In the genomic region with DNA sequence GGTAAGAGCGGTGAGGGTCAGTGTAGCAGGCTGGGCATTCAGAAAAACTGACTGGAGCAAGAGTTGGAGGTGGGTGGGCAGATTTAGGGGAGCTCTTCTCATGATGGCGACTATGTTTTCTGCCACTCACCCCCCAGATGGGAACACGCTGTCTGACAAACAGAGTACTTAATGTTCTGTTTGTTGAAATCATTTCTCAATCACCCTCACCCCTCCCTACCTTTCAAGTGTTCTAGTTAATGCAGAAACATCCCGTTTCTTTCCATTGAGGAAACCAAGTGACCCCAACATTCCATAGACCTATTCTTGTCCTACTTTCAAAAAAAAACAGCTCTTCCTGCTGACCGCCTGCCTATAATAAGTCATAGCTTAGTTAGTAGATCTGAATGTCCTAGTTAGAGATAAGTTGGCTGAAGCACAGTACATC, we compare ENCODE assay signal across 10 cellular contexts.
A peak's percentile ranks its signal among the peaks of the same experiment; 100 is the strongest.
DNase-seq lines count a peak whose midpoint lies in the region; ATAC-seq and TF ChIP-seq lines count a peak whose summit lies in the region.
"Had no signal": no experiment of that assay in that cellular context is flagged by ENCODE, and none has a peak within 500 bp of the region (broad histone marks: within the 10 kb centered on the region; RNA-seq: fewer than 3 reads in every experiment).

No MANE protein-coding gene starts in this region.

- H2AFZ ChIP-seq in fibroblast of lung (ENCODE audit: low read length), result no peak overlapping the region

- H3K79me2 ChIP-seq in fibroblast of lung (ENCODE audit: control insufficient read depth, insufficient read depth, low read length), result no peaks in the 10 kb centered on the region

- H3K27me3 Mint-ChIP-seq in activated naive CD4-positive, alpha-beta T cell treated with anti-CD3 and anti-CD28 coated beads, Interleukin-2, amount 50 U/mL, for 24 hours, result no peaks in the 10 kb centered on the region
- no peaks in the 10 kb centered on the region for H3K27me3 Mint-ChIP-seq in activated naive CD4-positive, alpha-beta T cell treated with anti-CD3 and anti-CD28 coated beads, Interleukin-2, amount 10 ng/mL, durations not matched to agents 7 days and 5 days
- no peaks in the 10 kb centered on the region for H3K27me3 Mint-ChIP-seq in natural killer cell treated with Interleukin-12 subunit alpha and Interleukin-12 subunit beta and Interleukin-15 and Interleukin-18, amount 100 ng/mL, for 72 hours
- H3K27me3 Mint-ChIP-seq in chondrocyte (ENCODE audit: low read depth), result no peaks in the 10 kb centered on the region

- no peaks in the 10 kb centered on the region for H3K9me3 ChIP-seq in fibroblast of lung (ENCODE audit: control insufficient read depth, insufficient read depth, low read depth, low read length)
- no peaks in the 10 kb centered on the region for H3K9me3 ChIP-seq in vagina

- H3K4me3 ChIP-seq in fibroblast of lung (replicated peaks in 1 of 4; ENCODE audit: control extremely low read depth in 1 of 4, insufficient read depth in 1 of 4, low read depth in 3 of 4, low read length in 4 of 4), result no peak overlapping the region
- no peak overlapping the region for H3K4me3 ChIP-seq in vagina

- no peak for DNase-seq in activated naive CD4-positive, alpha-beta T cell treated with anti-CD3 and anti-CD28 coated beads, Interleukin-2, amount 10 ng/mL, durations not matched to agents 7 days and 5 days
- DNase-seq in fibroblast of lung (ENCODE audit: low read depth in 2 of 2) (peak; percentile 48 to 56), vagina (ENCODE audit: extremely low spot score in 2 of 2) (no peak), chondrocyte (ENCODE audit: low spot score) (no peak), NCI-H2171 (lab: John Stamatoyannopoulos, UW) (no peak)
- no peak for DNase-seq in natural killer cell treated with Interleukin-12 subunit alpha and Interleukin-12 subunit beta and Interleukin-15 and Interleukin-18, amount 100 ng/mL, for 72 hours (ENCODE audit: low spot score)
- DNase-seq: central memory CD4-positive, alpha-beta T cell; NCI-H2081 treated with DMSO at 0.1 percent for 48 hours had no signal

- TF ChIP-seq CTCF in fibroblast of lung (conservative IDR thresholded peaks at IDR 0.05 in 1 of 2, IDR thresholded peaks at IDR 0.05 in 1 of 2; ENCODE audit: low read depth in 1 of 2, low read length in 2 of 2) (no peak), vagina (IDR thresholded peaks at IDR 0.05) (no peak), chondrocyte (IDR thresholded peaks at IDR 0.05) (no peak)

- peak overlapping the region; percentile 69 for H3K4me3 Mint-ChIP-seq in activated naive CD4-positive, alpha-beta T cell treated with anti-CD3 and anti-CD28 coated beads, Interleukin-2, amount 50 U/mL, for 24 hours
- H3K4me3 Mint-ChIP-seq in activated naive CD4-positive, alpha-beta T cell treated with anti-CD3 and anti-CD28 coated beads, Interleukin-2, amount 10 ng/mL, durations not matched to agents 7 days and 5 days, result no peak overlapping the region
- peak overlapping the region; percentile 85 for H3K4me3 Mint-ChIP-seq in natural killer cell treated with Interleukin-12 subunit alpha and Interleukin-12 subunit beta and Interleukin-15 and Interleukin-18, amount 100 ng/mL, for 72 hours
- no peak overlapping the region for H3K4me3 Mint-ChIP-seq in chondrocyte (ENCODE audit: unreplicated experiment)

- H3K4me1 ChIP-seq in fibroblast of lung (ENCODE audit: control insufficient read depth, extremely low read depth, insufficient read depth, low read length) (no peaks in the 10 kb centered on the region), vagina (peaks cover 26% of the 10 kb centered on the region)

- no peak overlapping the region for H3K9ac ChIP-seq in fibroblast of lung (ENCODE audit: insufficient read depth, low read length)

- H3K36me3 ChIP-seq in fibroblast of lung (ENCODE audit: control insufficient read depth, insufficient read depth, low read length), result no peaks in the 10 kb centered on the region
- no peaks in the 10 kb centered on the region for H3K36me3 ChIP-seq in vagina

- H3K4me1 Mint-ChIP-seq in activated naive CD4-positive, alpha-beta T cell treated with anti-CD3 and anti-CD28 coated beads, Interleukin-2, amount 50 U/mL, for 24 hours, result peaks cover 97% of the 10 kb centered on the region
- H3K4me1 Mint-ChIP-seq in activated naive CD4-positive, alpha-beta T cell treated with anti-CD3 and anti-CD28 coated beads, Interleukin-2, amount 10 ng/mL, durations not matched to agents 7 days and 5 days, result peaks cover 64% of the 10 kb centered on the region
- peaks cover 79 to 93% of the 10 kb centered on the region in 2 donors for H3K4me1 Mint-ChIP-seq in natural killer cell treated with Interleukin-12 subunit alpha and Interleukin-12 subunit beta and Interleukin-15 and Interleukin-18, amount 100 ng/mL, for 72 hours (ENCODE audit: low read depth in 2 of 2)
- peaks cover 35% of the 10 kb centered on the region for H3K4me1 Mint-ChIP-seq in chondrocyte (ENCODE audit: low read depth)

- CTCF ChIA-PET in activated naive CD4-positive, alpha-beta T cell treated with anti-CD3 and anti-CD28 coated beads, Interleukin-2, amount 10 ng/mL, durations not matched to agents 7 days and 5 days (lab: Charles Lee), result interaction anchor here (1.4 kb wide), 1 partner anchor 17 kb away, joined by 3 read pairs; no protein-coding TSS in a partner anchor

- H3K4me2 ChIP-seq in fibroblast of lung (ENCODE audit: extremely low read depth, insufficient read depth, low read length), result no peak overlapping the region

- H3K27ac Mint-ChIP-seq in activated naive CD4-positive, alpha-beta T cell treated with anti-CD3 and anti-CD28 coated beads, Interleukin-2, amount 50 U/mL, for 24 hours, result peak overlapping the region; percentile 99
- no peak overlapping the region for H3K27ac Mint-ChIP-seq in activated naive CD4-positive, alpha-beta T cell treated with anti-CD3 and anti-CD28 coated beads, Interleukin-2, amount 10 ng/mL, durations not matched to agents 7 days and 5 days
- H3K27ac Mint-ChIP-seq in natural killer cell treated with Interleukin-12 subunit alpha and Interleukin-12 subunit beta and Interleukin-15 and Interleukin-18, amount 100 ng/mL, for 72 hours, result peak overlapping the region; percentile 88 to 93
- H3K27ac Mint-ChIP-seq in chondrocyte (ENCODE audit: unreplicated experiment), result no peak overlapping the region

- H3K36me3 Mint-ChIP-seq in activated naive CD4-positive, alpha-beta T cell treated with anti-CD3 and anti-CD28 coated beads, Interleukin-2, amount 50 U/mL, for 24 hours, result peaks cover 55% of the 10 kb centered on the region
- H3K36me3 Mint-ChIP-seq in activated naive CD4-positive, alpha-beta T cell treated with anti-CD3 and anti-CD28 coated beads, Interleukin-2, amount 10 ng/mL, durations not matched to agents 7 days and 5 days, result peaks cover 74% of the 10 kb centered on the region
- H3K36me3 Mint-ChIP-seq in natural killer cell treated with Interleukin-12 subunit alpha and Interleukin-12 subunit beta and Interleukin-15 and Interleukin-18, amount 100 ng/mL, for 72 hours, result peaks cover 31% of the 10 kb centered on the region
- peaks cover 2% of the 10 kb centered on the region for H3K36me3 Mint-ChIP-seq in chondrocyte (ENCODE audit: low read depth)

- no peak for ATAC-seq in natural killer cell treated with Interleukin-12 subunit alpha and Interleukin-12 subunit beta and Interleukin-15 and Interleukin-18, amount 100 ng/mL, for 72 hours
- ATAC-seq in GM21825 (IDR thresholded peaks at IDR 0.05; ENCODE audit: unreplicated experiment), result no peak

- peaks cover 2% of the 10 kb centered on the region for H3K9me3 Mint-ChIP-seq in activated naive CD4-positive, alpha-beta T cell treated with anti-CD3 and anti-CD28 coated beads, Interleukin-2, amount 50 U/mL, for 24 hours
- peaks cover 20% of the 10 kb centered on the region for H3K9me3 Mint-ChIP-seq in activated naive CD4-positive, alpha-beta T cell treated with anti-CD3 and anti-CD28 coated beads, Interleukin-2, amount 10 ng/mL, durations not matched to agents 7 days and 5 days
- H3K9me3 Mint-ChIP-seq in natural killer cell treated with Interleukin-12 subunit alpha and Interleukin-12 subunit beta and Interleukin-15 and Interleukin-18, amount 100 ng/mL, for 72 hours, result peaks cover 7% of the 10 kb centered on the region
- H3K9me3 Mint-ChIP-seq in chondrocyte (ENCODE audit: low read depth), result peaks cover 5% of the 10 kb centered on the region

- intact Hi-C loops in vagina (cut with DNase I), result loop anchor here (10.0 kb wide), 1 partner anchor 130 kb away; the partner anchor contains the start of gene NEDD9

- H4K20me1 ChIP-seq in fibroblast of lung (ENCODE audit: control insufficient read depth, extremely low read depth, insufficient read depth, low read length), result no peaks in the 10 kb centered on the region

- no peak for TF ChIP-seq POLR2A in vagina (IDR thresholded peaks at IDR 0.05)

- H3K27ac ChIP-seq in fibroblast of lung (ENCODE audit: insufficient read depth, low read length) (no peak overlapping the region), vagina (peak overlapping the region; percentile 69)

- H3K27me3 ChIP-seq in fibroblast of lung (ENCODE audit: control insufficient read depth, insufficient read depth, low read length) (no peaks in the 10 kb centered on the region), vagina (no peaks in the 10 kb centered on the region)

Comparison
In these comparisons a context has a peak if more than half of its experiments do, and no peak if none do; other contexts are left out.
1. H3K27ac Mint-ChIP-seq: peak in activated naive CD4-positive, alpha-beta T cell treated with anti-CD3 and anti-CD28 coated beads, Interleukin-2, amount 50 U/mL, for 24 hours (single experiment) and natural killer cell treated with Interleukin-12 subunit alpha and Interleukin-12 subunit beta and Interleukin-15 and Interleukin-18, amount 100 ng/mL, for 72 hours (2 of 2); none in activated naive CD4-positive, alpha-beta T cell treated with anti-CD3 and anti-CD28 coated beads, Interleukin-2, amount 10 ng/mL, durations not matched to agents 7 days and 5 days (single experiment) and chondrocyte (single experiment).
2. H3K4me3 Mint-ChIP-seq: peak in activated naive CD4-positive, alpha-beta T cell treated with anti-CD3 and anti-CD28 coated beads, Interleukin-2, amount 50 U/mL, for 24 hours (single experiment) and natural killer cell treated with Interleukin-12 subunit alpha and Interleukin-12 subunit beta and Interleukin-15 and Interleukin-18, amount 100 ng/mL, for 72 hours (single experiment); none in activated naive CD4-positive, alpha-beta T cell treated with anti-CD3 and anti-CD28 coated beads, Interleukin-2, amount 10 ng/mL, durations not matched to agents 7 days and 5 days (single experiment) and chondrocyte (single experiment).
3. DNase-seq: peak in fibroblast of lung (2 of 2); none in activated naive CD4-positive, alpha-beta T cell treated with anti-CD3 and anti-CD28 coated beads, Interleukin-2, amount 10 ng/mL, durations not matched to agents 7 days and 5 days (single experiment), natural killer cell treated with Interleukin-12 subunit alpha and Interleukin-12 subunit beta and Interleukin-15 and Interleukin-18, amount 100 ng/mL, for 72 hours (single experiment), vagina (0 of 2), chondrocyte (single experiment) and NCI-H2171 (single experiment).